In genomic region chr12:107477946-107478610, GRCh38 we compare ENCODE assay signal across 16 cellular contexts.
"Had no signal": no experiment of that assay in that cellular context is flagged by ENCODE, and none has a peak within 500 bp of the region (broad histone marks: within the 10 kb centered on the region; RNA-seq: fewer than 3 reads in every experiment).

No MANE protein-coding gene starts in this region.

- H3K4me3 ChIP-seq: gastroesophageal sphincter, left ventricle myocardium inferior, mucosa of descending colon, pancreas, sigmoid colon, stomach, testis, upper lobe of left lung had no signal

- H3K27ac ChIP-seq: gastroesophageal sphincter, left ventricle myocardium inferior, pancreas, sigmoid colon, stomach, testis, upper lobe of left lung, VCaP had no signal

- ATAC-seq: activated CD8-positive, alpha-beta memory T cell treated with anti-CD3 and anti-CD28 coated beads, Interleukin-2, amount 10 ng/mL, durations not matched to agents 7 days and 5 days; gastroesophageal sphincter; mucosa of descending colon; naive thymus-derived CD4-positive, alpha-beta T cell; pancreas had no signal

- DNase-seq: activated CD4-positive, alpha-beta memory T cell treated with anti-CD3 and anti-CD28 coated beads for 36 hours; activated CD8-positive, alpha-beta memory T cell treated with anti-CD3 and anti-CD28 coated beads, Interleukin-2, amount 10 ng/mL, durations not matched to agents 7 days and 5 days; activated naive CD4-positive, alpha-beta T cell treated with anti-CD3 and anti-CD28 coated beads, Interleukin-2, amount 10 ng/mL, durations not matched to agents 7 days and 5 days; activated T-cell treated with anti-CD3 and anti-CD28 coated beads, Interleukin-2, amount 50 U/mL, for 1 hour; left ventricle myocardium inferior; mucosa of descending colon; naive thymus-derived CD4-positive, alpha-beta T cell; pancreas; sigmoid colon; stimulated activated CD4-positive, alpha-beta T cell treated with anti-CD3 and anti-CD28 coated beads, Interleukin-2, amount 100 ng/mL, for 24 hours; stomach; T1000; testis; upper lobe of left lung had no signal
